ENCODE assay signal across 2 cellular contexts in genomic region chr3:63644212-63644777, GRCh38.
TF ChIP-seq lines count a peak whose summit lies in the region.

No MANE protein-coding gene starts in this region.

TF ChIP-seq in HepG2, 621 proteins besides CTCF, POLR2A, EP300 and RAD21:
- no peak for TF ChIP-seq POLR2G (IDR thresholded peaks at IDR 0.05; ENCODE audit: low read depth, low read length)
- TF ChIP-seq ZNF264 (CRISPR knock-in tag; IDR thresholded peaks at IDR 0.05): no peak
- TF ChIP-seq ZNF790 (CRISPR knock-in tag; IDR thresholded peaks at IDR 0.05; ENCODE audit: borderline replicate concordance): 0 out of 2 replicates have a peak, but pooled peaks have one; percentile 47
- TF ChIP-seq MAFF (IDR thresholded peaks at IDR 0.05; ENCODE audit: low read depth, low read length): peak; percentile 67; the same call in 1 of the 2 replicates
- no peak for TF ChIP-seq ZNF496 (CRISPR knock-in tag; IDR thresholded peaks at IDR 0.05; ENCODE audit: insufficient replicate concordance)
- TF ChIP-seq MAFK (conservative IDR thresholded peaks at IDR 0.05 in 1 of 2, IDR thresholded peaks at IDR 0.05 in 1 of 2; ENCODE audit: low read length in 2 of 2): peak; percentile 56 to 73
TF ChIP-seq in HepG2: peak in this region for 3.

TF ChIP-seq in WTC11, 78 proteins besides CTCF, POLR2A, EP300 and RAD21:
- TF ChIP-seq TP53 (CRISPR knock-in tag; IDR thresholded peaks at IDR 0.05) (no peak), ZBTB21 (CRISPR knock-in tag; IDR thresholded peaks at IDR 0.05; ENCODE audit: borderline replicate concordance) (no peak), MAX (CRISPR knock-in tag; IDR thresholded peaks at IDR 0.05) (no peak), ZNF232 (CRISPR knock-in tag; IDR thresholded peaks at IDR 0.05) (no peak), GTF2I (CRISPR knock-in tag; conservative IDR thresholded peaks at IDR 0.05) (no peak), FOXK1 (CRISPR knock-in tag; IDR thresholded peaks at IDR 0.05) (no peak), ATF1 (CRISPR knock-in tag; IDR thresholded peaks at IDR 0.05) (no peak), ATF2 (CRISPR knock-in tag; IDR thresholded peaks at IDR 0.05; ENCODE audit: borderline replicate concordance, low read depth) (no peak), ZNF532 (CRISPR knock-in tag; IDR thresholded peaks at IDR 0.05; ENCODE audit: borderline replicate concordance) (no peak), TCF7 (CRISPR knock-in tag; IDR thresholded peaks at IDR 0.05; ENCODE audit: low read depth) (no peak), EMX1 (CRISPR knock-in tag; IDR thresholded peaks at IDR 0.05) (no peak), ESRRA (CRISPR knock-in tag; IDR thresholded peaks at IDR 0.05; ENCODE audit: borderline replicate concordance) (no peak), ATF6 (CRISPR knock-in tag; IDR thresholded peaks at IDR 0.05) (no peak), MLX (CRISPR knock-in tag; IDR thresholded peaks at IDR 0.05) (no peak)
